Comparison of ENCODE assay signal across 1 cellular context in the genomic region with DNA sequence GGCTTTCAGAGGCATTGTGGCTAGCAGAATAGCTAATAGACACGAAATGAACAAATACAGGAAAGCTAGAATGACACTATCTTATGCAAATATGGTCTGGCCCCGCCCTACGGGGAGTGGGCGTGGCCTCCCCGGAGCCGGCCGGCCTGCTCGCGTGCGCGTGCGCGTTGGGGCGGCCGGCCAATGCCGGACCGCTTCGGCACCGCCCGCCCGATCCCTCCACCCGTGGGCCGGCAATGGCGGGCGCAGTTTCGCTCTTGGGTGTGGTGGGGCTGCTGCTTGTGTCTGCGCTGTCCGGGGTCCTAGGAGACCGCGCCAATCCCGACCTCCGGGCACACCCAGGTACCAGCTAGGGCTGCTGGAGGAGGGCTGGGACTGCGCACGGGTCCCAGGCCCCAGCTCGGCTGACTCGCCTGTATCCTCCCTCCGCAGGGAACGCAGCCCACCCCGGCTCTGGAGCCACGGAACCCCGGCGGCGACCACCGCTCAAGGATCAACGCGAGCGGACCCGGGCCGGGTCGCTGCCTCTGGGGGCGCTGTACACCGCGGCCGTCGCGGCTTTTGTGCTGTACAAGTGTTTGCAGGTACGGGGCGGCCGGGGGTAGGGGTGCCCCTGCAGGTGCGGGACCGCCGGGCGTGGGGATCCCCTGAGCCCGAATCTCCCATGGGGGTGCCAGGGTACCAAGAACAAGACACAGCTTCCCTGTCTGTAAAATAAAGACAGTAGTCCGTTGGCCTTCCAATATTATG.
TF ChIP-seq lines count a peak whose summit lies in the region.

A gene with protein sequence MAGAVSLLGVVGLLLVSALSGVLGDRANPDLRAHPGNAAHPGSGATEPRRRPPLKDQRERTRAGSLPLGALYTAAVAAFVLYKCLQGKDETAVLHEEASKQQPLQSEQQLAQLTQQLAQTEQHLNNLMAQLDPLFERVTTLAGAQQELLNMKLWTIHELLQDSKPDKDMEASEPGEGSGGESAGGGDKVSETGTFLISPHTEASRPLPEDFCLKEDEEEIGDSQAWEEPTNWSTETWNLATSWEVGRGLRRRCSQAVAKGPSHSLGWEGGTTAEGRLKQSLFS (plus strand): TSS at position 149 of the 750 bp plus-strand sequence. CDS start 88 bp downstream, at position 237.

TF ChIP-seq in WTC11, 78 proteins besides CTCF, POLR2A, EP300 and RAD21 (continued from another document and continues in another):
- TF ChIP-seq, protein P1, sequence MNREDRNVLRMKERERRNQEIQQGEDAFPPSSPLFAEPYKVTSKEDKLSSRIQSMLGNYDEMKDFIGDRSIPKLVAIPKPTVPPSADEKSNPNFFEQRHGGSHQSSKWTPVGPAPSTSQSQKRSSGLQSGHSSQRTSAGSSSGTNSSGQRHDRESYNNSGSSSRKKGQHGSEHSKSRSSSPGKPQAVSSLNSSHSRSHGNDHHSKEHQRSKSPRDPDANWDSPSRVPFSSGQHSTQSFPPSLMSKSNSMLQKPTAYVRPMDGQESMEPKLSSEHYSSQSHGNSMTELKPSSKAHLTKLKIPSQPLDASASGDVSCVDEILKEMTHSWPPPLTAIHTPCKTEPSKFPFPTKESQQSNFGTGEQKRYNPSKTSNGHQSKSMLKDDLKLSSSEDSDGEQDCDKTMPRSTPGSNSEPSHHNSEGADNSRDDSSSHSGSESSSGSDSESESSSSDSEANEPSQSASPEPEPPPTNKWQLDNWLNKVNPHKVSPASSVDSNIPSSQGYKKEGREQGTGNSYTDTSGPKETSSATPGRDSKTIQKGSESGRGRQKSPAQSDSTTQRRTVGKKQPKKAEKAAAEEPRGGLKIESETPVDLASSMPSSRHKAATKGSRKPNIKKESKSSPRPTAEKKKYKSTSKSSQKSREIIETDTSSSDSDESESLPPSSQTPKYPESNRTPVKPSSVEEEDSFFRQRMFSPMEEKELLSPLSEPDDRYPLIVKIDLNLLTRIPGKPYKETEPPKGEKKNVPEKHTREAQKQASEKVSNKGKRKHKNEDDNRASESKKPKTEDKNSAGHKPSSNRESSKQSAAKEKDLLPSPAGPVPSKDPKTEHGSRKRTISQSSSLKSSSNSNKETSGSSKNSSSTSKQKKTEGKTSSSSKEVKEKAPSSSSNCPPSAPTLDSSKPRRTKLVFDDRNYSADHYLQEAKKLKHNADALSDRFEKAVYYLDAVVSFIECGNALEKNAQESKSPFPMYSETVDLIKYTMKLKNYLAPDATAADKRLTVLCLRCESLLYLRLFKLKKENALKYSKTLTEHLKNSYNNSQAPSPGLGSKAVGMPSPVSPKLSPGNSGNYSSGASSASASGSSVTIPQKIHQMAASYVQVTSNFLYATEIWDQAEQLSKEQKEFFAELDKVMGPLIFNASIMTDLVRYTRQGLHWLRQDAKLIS (CRISPR knock-in tag; IDR thresholded peaks at IDR 0.05; ENCODE audit: borderline replicate concordance) = no peak
- TF ChIP-seq, protein P2, sequence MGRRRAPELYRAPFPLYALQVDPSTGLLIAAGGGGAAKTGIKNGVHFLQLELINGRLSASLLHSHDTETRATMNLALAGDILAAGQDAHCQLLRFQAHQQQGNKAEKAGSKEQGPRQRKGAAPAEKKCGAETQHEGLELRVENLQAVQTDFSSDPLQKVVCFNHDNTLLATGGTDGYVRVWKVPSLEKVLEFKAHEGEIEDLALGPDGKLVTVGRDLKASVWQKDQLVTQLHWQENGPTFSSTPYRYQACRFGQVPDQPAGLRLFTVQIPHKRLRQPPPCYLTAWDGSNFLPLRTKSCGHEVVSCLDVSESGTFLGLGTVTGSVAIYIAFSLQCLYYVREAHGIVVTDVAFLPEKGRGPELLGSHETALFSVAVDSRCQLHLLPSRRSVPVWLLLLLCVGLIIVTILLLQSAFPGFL (CRISPR knock-in tag; IDR thresholded peaks at IDR 0.05; ENCODE audit: borderline replicate concordance) = peak; percentile 71; the same call in 1 of the 2 replicates
- TF ChIP-seq, protein P3, sequence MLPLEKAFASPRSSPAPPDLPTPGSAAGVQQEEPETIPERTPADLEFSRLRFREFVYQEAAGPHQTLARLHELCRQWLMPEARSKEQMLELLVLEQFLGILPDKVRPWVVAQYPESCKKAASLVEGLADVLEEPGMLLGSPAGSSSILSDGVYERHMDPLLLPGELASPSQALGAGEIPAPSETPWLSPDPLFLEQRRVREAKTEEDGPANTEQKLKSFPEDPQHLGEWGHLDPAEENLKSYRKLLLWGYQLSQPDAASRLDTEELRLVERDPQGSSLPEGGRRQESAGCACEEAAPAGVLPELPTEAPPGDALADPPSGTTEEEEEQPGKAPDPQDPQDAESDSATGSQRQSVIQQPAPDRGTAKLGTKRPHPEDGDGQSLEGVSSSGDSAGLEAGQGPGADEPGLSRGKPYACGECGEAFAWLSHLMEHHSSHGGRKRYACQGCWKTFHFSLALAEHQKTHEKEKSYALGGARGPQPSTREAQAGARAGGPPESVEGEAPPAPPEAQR (CRISPR knock-in tag; IDR thresholded peaks at IDR 0.05) = no peak
- TF ChIP-seq, protein P4, sequence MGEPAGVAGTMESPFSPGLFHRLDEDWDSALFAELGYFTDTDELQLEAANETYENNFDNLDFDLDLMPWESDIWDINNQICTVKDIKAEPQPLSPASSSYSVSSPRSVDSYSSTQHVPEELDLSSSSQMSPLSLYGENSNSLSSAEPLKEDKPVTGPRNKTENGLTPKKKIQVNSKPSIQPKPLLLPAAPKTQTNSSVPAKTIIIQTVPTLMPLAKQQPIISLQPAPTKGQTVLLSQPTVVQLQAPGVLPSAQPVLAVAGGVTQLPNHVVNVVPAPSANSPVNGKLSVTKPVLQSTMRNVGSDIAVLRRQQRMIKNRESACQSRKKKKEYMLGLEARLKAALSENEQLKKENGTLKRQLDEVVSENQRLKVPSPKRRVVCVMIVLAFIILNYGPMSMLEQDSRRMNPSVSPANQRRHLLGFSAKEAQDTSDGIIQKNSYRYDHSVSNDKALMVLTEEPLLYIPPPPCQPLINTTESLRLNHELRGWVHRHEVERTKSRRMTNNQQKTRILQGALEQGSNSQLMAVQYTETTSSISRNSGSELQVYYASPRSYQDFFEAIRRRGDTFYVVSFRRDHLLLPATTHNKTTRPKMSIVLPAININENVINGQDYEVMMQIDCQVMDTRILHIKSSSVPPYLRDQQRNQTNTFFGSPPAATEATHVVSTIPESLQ (CRISPR knock-in tag; IDR thresholded peaks at IDR 0.05) = no peak
- no peak for TF ChIP-seq NR2C2 (CRISPR knock-in tag; IDR thresholded peaks at IDR 0.05)
- no peak for TF ChIP-seq ZNF423 (CRISPR knock-in tag; IDR thresholded peaks at IDR 0.05)
- TF ChIP-seq ESRRA (CRISPR knock-in tag; IDR thresholded peaks at IDR 0.05; ENCODE audit: borderline replicate concordance) = no peak; the same call in none of the 2 replicates
- no peak for TF ChIP-seq OVOL2 (CRISPR knock-in tag; IDR thresholded peaks at IDR 0.05; ENCODE audit: borderline replicate concordance)
- peak; percentile 75; the same call in 1 of the 2 replicates for TF ChIP-seq MYBL2 (CRISPR knock-in tag; IDR thresholded peaks at IDR 0.05)
- no peak for TF ChIP-seq ZNF396 (CRISPR knock-in tag; IDR thresholded peaks at IDR 0.05; ENCODE audit: borderline replicate concordance)
- TF ChIP-seq CBFB (CRISPR knock-in tag; IDR thresholded peaks at IDR 0.05; ENCODE audit: low read depth) = 0 out of 2 replicates have a peak, but pooled peaks have one; percentile 49
- TF ChIP-seq, protein P5, sequence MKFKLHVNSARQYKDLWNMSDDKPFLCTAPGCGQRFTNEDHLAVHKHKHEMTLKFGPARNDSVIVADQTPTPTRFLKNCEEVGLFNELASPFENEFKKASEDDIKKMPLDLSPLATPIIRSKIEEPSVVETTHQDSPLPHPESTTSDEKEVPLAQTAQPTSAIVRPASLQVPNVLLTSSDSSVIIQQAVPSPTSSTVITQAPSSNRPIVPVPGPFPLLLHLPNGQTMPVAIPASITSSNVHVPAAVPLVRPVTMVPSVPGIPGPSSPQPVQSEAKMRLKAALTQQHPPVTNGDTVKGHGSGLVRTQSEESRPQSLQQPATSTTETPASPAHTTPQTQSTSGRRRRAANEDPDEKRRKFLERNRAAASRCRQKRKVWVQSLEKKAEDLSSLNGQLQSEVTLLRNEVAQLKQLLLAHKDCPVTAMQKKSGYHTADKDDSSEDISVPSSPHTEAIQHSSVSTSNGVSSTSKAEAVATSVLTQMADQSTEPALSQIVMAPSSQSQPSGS (CRISPR knock-in tag; IDR thresholded peaks at IDR 0.05; ENCODE audit: borderline replicate concordance, low read depth) = no peak
- TF ChIP-seq ZNF263 (CRISPR knock-in tag; IDR thresholded peaks at IDR 0.05; ENCODE audit: low read depth) = no peak
- TF ChIP-seq ZNF671 (CRISPR knock-in tag; IDR thresholded peaks at IDR 0.05) = no peak
- TF ChIP-seq, protein P6, sequence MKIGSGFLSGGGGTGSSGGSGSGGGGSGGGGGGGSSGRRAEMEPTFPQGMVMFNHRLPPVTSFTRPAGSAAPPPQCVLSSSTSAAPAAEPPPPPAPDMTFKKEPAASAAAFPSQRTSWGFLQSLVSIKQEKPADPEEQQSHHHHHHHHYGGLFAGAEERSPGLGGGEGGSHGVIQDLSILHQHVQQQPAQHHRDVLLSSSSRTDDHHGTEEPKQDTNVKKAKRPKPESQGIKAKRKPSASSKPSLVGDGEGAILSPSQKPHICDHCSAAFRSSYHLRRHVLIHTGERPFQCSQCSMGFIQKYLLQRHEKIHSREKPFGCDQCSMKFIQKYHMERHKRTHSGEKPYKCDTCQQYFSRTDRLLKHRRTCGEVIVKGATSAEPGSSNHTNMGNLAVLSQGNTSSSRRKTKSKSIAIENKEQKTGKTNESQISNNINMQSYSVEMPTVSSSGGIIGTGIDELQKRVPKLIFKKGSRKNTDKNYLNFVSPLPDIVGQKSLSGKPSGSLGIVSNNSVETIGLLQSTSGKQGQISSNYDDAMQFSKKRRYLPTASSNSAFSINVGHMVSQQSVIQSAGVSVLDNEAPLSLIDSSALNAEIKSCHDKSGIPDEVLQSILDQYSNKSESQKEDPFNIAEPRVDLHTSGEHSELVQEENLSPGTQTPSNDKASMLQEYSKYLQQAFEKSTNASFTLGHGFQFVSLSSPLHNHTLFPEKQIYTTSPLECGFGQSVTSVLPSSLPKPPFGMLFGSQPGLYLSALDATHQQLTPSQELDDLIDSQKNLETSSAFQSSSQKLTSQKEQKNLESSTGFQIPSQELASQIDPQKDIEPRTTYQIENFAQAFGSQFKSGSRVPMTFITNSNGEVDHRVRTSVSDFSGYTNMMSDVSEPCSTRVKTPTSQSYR (CRISPR knock-in tag; IDR thresholded peaks at IDR 0.05) = 0 out of 2 replicates have a peak, but pooled peaks have one; percentile 36
- TF ChIP-seq SOX15 (CRISPR knock-in tag; IDR thresholded peaks at IDR 0.05) = no peak
- TF ChIP-seq NFATC4 (CRISPR knock-in tag; IDR thresholded peaks at IDR 0.05) = peak; percentile 72
- TF ChIP-seq, protein P7, sequence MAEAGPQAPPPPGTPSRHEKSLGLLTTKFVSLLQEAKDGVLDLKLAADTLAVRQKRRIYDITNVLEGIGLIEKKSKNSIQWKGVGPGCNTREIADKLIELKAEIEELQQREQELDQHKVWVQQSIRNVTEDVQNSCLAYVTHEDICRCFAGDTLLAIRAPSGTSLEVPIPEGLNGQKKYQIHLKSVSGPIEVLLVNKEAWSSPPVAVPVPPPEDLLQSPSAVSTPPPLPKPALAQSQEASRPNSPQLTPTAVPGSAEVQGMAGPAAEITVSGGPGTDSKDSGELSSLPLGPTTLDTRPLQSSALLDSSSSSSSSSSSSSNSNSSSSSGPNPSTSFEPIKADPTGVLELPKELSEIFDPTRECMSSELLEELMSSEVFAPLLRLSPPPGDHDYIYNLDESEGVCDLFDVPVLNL (CRISPR knock-in tag; IDR thresholded peaks at IDR 0.05; ENCODE audit: borderline replicate concordance, low read depth) = 0 out of 2 replicates have a peak, but pooled peaks have one; percentile 44
- peak; percentile 77; the same call in 1 of the 2 replicates for TF ChIP-seq FOXP1 (CRISPR knock-in tag; IDR thresholded peaks at IDR 0.05; ENCODE audit: borderline replicate concordance)
- TF ChIP-seq, protein P8, sequence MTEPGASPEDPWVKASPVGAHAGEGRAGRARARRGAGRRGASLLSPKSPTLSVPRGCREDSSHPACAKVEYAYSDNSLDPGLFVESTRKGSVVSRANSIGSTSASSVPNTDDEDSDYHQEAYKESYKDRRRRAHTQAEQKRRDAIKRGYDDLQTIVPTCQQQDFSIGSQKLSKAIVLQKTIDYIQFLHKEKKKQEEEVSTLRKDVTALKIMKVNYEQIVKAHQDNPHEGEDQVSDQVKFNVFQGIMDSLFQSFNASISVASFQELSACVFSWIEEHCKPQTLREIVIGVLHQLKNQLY (CRISPR knock-in tag; IDR thresholded peaks at IDR 0.05) = no peak; the same call in 1 of the 2 replicates
- no peak for TF ChIP-seq HMGA2 (CRISPR knock-in tag; IDR thresholded peaks at IDR 0.05)
- no peak for TF ChIP-seq MXD4 (CRISPR knock-in tag; IDR thresholded peaks at IDR 0.05; ENCODE audit: borderline replicate concordance)
- TF ChIP-seq ZNF232 (CRISPR knock-in tag; IDR thresholded peaks at IDR 0.05) = peak; percentile 79; the same call in 1 of the 2 replicates
- TF ChIP-seq JAZF1 (CRISPR knock-in tag; IDR thresholded peaks at IDR 0.05) = no peak
- peak; percentile 91; the same call in 1 of the 2 replicates for TF ChIP-seq ZNF138 (CRISPR knock-in tag; conservative IDR thresholded peaks at IDR 0.05)
- TF ChIP-seq, protein P9, sequence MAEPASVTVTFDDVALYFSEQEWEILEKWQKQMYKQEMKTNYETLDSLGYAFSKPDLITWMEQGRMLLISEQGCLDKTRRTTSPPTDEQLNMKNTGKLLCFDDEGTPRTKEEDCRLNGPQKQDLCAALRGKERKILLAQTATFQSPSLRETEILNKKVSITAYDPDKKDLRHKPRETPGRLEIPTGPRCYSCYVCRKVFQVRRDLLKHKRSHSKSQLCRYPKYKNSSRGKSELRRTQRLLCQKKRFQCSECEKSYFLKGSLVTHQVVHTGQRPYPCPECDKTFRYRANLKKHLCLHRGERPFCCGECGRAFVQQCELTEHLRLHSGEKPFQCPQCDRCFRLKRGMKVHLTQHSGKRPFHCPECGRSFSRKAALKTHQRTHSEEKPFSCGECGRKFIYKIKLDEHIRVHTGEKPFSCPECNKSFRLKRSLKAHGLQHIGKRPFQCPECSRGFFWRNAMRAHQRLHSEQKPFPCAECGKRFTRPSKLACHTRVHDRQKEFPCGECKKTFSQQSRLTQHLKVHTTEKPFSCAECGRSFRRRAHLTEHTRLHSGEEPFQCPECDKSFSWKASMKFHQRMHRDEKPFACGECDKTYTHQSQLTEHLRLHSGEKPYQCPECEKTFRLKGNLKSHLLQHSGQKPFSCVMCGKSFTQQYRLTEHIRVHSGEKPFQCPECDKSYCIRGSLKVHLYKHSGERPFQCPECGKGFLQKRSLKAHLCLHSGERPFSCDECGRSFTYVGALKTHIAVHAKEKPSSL (CRISPR knock-in tag; conservative IDR thresholded peaks at IDR 0.05) = no peak
- TF ChIP-seq, protein P10, sequence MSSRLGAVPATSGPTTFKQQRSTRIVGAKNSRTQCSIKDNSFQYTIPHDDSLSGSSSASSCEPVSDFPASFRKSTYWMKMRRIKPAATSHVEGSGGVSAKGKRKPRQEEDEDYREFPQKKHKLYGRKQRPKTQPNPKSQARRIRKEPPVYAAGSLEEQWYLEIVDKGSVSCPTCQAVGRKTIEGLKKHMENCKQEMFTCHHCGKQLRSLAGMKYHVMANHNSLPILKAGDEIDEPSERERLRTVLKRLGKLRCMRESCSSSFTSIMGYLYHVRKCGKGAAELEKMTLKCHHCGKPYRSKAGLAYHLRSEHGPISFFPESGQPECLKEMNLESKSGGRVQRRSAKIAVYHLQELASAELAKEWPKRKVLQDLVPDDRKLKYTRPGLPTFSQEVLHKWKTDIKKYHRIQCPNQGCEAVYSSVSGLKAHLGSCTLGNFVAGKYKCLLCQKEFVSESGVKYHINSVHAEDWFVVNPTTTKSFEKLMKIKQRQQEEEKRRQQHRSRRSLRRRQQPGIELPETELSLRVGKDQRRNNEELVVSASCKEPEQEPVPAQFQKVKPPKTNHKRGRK (CRISPR knock-in tag; IDR thresholded peaks at IDR 0.05; ENCODE audit: borderline replicate concordance) = no peak
- TF ChIP-seq NR1H2 (CRISPR knock-in tag; IDR thresholded peaks at IDR 0.05) = no peak
- TF ChIP-seq, protein P11, sequence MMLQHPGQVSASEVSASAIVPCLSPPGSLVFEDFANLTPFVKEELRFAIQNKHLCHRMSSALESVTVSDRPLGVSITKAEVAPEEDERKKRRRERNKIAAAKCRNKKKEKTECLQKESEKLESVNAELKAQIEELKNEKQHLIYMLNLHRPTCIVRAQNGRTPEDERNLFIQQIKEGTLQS (CRISPR knock-in tag; conservative IDR thresholded peaks at IDR 0.05) = no peak
